In genomic region chr1:244154882-244155531, GRCh38 we compare ENCODE assay signal across 2 cellular contexts.
A peak's percentile ranks its signal among the peaks of the same experiment; 100 is the strongest.
TF ChIP-seq lines count a peak whose summit lies in the region.

No MANE protein-coding gene starts in this region.

TF ChIP-seq in IMR-90, 13 proteins besides CTCF, POLR2A, EP300 and RAD21:
- TF ChIP-seq CEBPB (IDR thresholded peaks at IDR 0.05; ENCODE audit: low read depth, low read length): no peak
- no peak for TF ChIP-seq NFE2L2 (IDR thresholded peaks at IDR 0.05; ENCODE audit: low read depth, low read length)
- TF ChIP-seq ELK1 (IDR thresholded peaks at IDR 0.05; ENCODE audit: borderline replicate concordance, low read depth, low read length): no peak
- no peak for TF ChIP-seq MXI1 (IDR thresholded peaks at IDR 0.05; ENCODE audit: borderline replicate concordance, low read depth, low read length)
- no peak for TF ChIP-seq CHD1 (IDR thresholded peaks at IDR 0.05; ENCODE audit: low read depth, low read length)
- TF ChIP-seq RFX5 (IDR thresholded peaks at IDR 0.05; ENCODE audit: low read depth, low read length): no peak
- no peak for TF ChIP-seq FOS (IDR thresholded peaks at IDR 0.05; ENCODE audit: low read depth, low read length)
- TF ChIP-seq USF2 (IDR thresholded peaks at IDR 0.05; ENCODE audit: low read depth, low read length): no peak
- TF ChIP-seq MAFK (IDR thresholded peaks at IDR 0.05; ENCODE audit: low read depth, low read length): no peak
- no peak for TF ChIP-seq SMC3 (IDR thresholded peaks at IDR 0.05; ENCODE audit: low read depth, low read length)
- no peak for TF ChIP-seq RCOR1 (IDR thresholded peaks at IDR 0.05; ENCODE audit: insufficient replicate concordance, low read length)
- no peak for TF ChIP-seq MAZ (IDR thresholded peaks at IDR 0.05; ENCODE audit: borderline replicate concordance, low read depth, low read length)
- TF ChIP-seq BHLHE40 (IDR thresholded peaks at IDR 0.05; ENCODE audit: low read depth, low read length): no peak

TF ChIP-seq in HepG2, 621 proteins besides CTCF, POLR2A, EP300 and RAD21:
- TF ChIP-seq RXRA (CRISPR knock-in tag; IDR thresholded peaks at IDR 0.05) (0 out of 2 replicates have a peak, but pooled peaks have one; percentile 35), ZNF687 (CRISPR knock-in tag; IDR thresholded peaks at IDR 0.05) (peak; percentile 54), ARNT2 (CRISPR knock-in tag; IDR thresholded peaks at IDR 0.05; ENCODE audit: low read depth) (no peak), POLR2G (IDR thresholded peaks at IDR 0.05; ENCODE audit: low read depth, low read length) (no peak), HNRNPL (IDR thresholded peaks at IDR 0.05; ENCODE audit: low read depth, low read length) (peak; percentile 97), ZBTB33 (CRISPR knock-in tag; IDR thresholded peaks at IDR 0.05) (peak; percentile 48; the same call in 1 of the 2 replicates), STAT5B (CRISPR knock-in tag; IDR thresholded peaks at IDR 0.05) (no peak), PLSCR1 (CRISPR knock-in tag; IDR thresholded peaks at IDR 0.05; ENCODE audit: borderline replicate concordance) (no peak), ZSCAN21 (CRISPR knock-in tag; IDR thresholded peaks at IDR 0.05; ENCODE audit: borderline replicate concordance) (no peak), ZNF644 (CRISPR knock-in tag; IDR thresholded peaks at IDR 0.05; ENCODE audit: low read depth) (0 out of 2 replicates have a peak, but pooled peaks have one; percentile 16), ZNF691 (CRISPR knock-in tag; IDR thresholded peaks at IDR 0.05; ENCODE audit: borderline replicate concordance, low read depth) (0 out of 2 replicates have a peak, but pooled peaks have one; percentile 24), HMG20A (CRISPR knock-in tag; IDR thresholded peaks at IDR 0.05; ENCODE audit: borderline replicate concordance) (0 out of 2 replicates have a peak, but pooled peaks have one; percentile 8), HDAC1 (CRISPR knock-in tag; IDR thresholded peaks at IDR 0.05) (0 out of 2 replicates have a peak, but pooled peaks have one; percentile 11), ZNF225 (CRISPR knock-in tag; IDR thresholded peaks at IDR 0.05) (0 out of 2 replicates have a peak, but pooled peaks have one; percentile 37), ZNF530 (CRISPR knock-in tag; IDR thresholded peaks at IDR 0.05; ENCODE audit: low read depth) (no peak), ZNF549 (CRISPR knock-in tag; IDR thresholded peaks at IDR 0.05) (no peak), ARID5B (CRISPR knock-in tag; IDR thresholded peaks at IDR 0.05) (0 out of 2 replicates have a peak, but pooled peaks have one; percentile 8), RBAK (CRISPR knock-in tag; IDR thresholded peaks at IDR 0.05) (peak; percentile 76; the same call in 1 of the 2 replicates), ZFX (CRISPR knock-in tag; IDR thresholded peaks at IDR 0.05; ENCODE audit: low read depth) (peak; percentile 21; the same call in 1 of the 2 replicates), HIC2 (CRISPR knock-in tag; IDR thresholded peaks at IDR 0.05; ENCODE audit: low read depth) (peak; percentile 66; the same call in 1 of the 2 replicates), ZNF121 (CRISPR knock-in tag; IDR thresholded peaks at IDR 0.05) (peak; percentile 90), ZNF768 (CRISPR knock-in tag; IDR thresholded peaks at IDR 0.05) (0 out of 2 replicates have a peak, but pooled peaks have one; percentile 18)
